In genomic region chr5:42950091-42950465, GRCh38 we compare ENCODE assay signal across 8 cellular contexts.
DNase-seq lines count a peak whose midpoint lies in the region; ATAC-seq, FAIRE-seq and TF ChIP-seq lines count a peak whose summit lies in the region.

No MANE protein-coding gene starts in this region.

- peak overlapping the region; percentile 79 for H3K18ac ChIP-seq in IMR-90 (ENCODE audit: low read depth, low read length)

- H2BK5ac ChIP-seq in IMR-90 (ENCODE audit: low read depth, low read length, poor library complexity, severe bottlenecking) = peak overlapping the region; percentile 92

- dilution Hi-C loops in IMR-90 (cut with HindIII; ENCODE audit: low sequenced_read_pairs, unreplicated experiment) = no loop called here

- peak overlapping the region; percentile 91 for H3K56ac ChIP-seq in IMR-90 (ENCODE audit: extremely low read depth, insufficient read depth, low read length)

- POLR2A ChIA-PET in IMR-90 (lab: Charles Lee; ENCODE audit: unreplicated experiment) (interaction anchor here (0.6 to 1.5 kb wide), 5 partner anchors 11 to 141 kb away, joined by 3 to 13 read pairs (median 5); no protein-coding TSS in a partner anchor), MCF 10A (lab: Yijun Ruan, JAX) (interaction anchor here (0.8 to 3.6 kb wide), 5 partner anchors 19 to 1046 kb away, joined by 3 to 17 read pairs (median 4); partner anchors contain the start of gene RIMOC1)

- DNase-seq in IMR-90 = no peak
- DNase-seq in MCF 10A (ENCODE audit: unreplicated experiment) = no peak
- no peak for DNase-seq in natural killer cell treated with Interleukin-12 subunit alpha and Interleukin-12 subunit beta and Interleukin-15 and Interleukin-18, amount 100 ng/mL, for 72 hours (ENCODE audit: low spot score)
- no peak for DNase-seq in GM12891 (ENCODE audit: insufficient read length, low spot score)
- DNase-seq in kidney glomerular epithelial cell (lab: John Stamatoyannopoulos, UW) = no peak

- BruUV-seq in IMR-90 (replicated peaks; lab: Mats Ljungman, UMichigan) (no TSS peak), MCF 10A (replicated peaks; lab: Mats Ljungman, UMichigan) (TSS peak; percentile 64)

- H3K36me3 Mint-ChIP-seq in MCF 10A (ENCODE audit: insufficient read depth, unreplicated experiment) = peaks cover 4% of the 10 kb centered on the region
- peaks cover under 1% of the 10 kb centered on the region for H3K36me3 Mint-ChIP-seq in natural killer cell treated with Interleukin-12 subunit alpha and Interleukin-12 subunit beta and Interleukin-15 and Interleukin-18, amount 100 ng/mL, for 72 hours

- peaks cover 76% of the 10 kb centered on the region for H3K27me3 ChIP-seq in BLaER1
- no peaks in the 10 kb centered on the region for H3K27me3 ChIP-seq in IMR-90 (ENCODE audit: control insufficient read depth, insufficient read depth, low read length)

- peak overlapping the region; percentile 76 to 79 for H4K8ac ChIP-seq in IMR-90 (ENCODE audit: low read depth in 2 of 2, low read length in 2 of 2)

- H3K36me3 ChIP-seq in BLaER1 (no peaks in the 10 kb centered on the region), IMR-90 (ENCODE audit: control insufficient read depth, insufficient read depth, low read length) (peaks cover 2% of the 10 kb centered on the region; the same call in 1 of the 2 replicates)

- ATAC-seq in IMR-90 (ENCODE audit: low read depth) (no peak), GM21367 (IDR thresholded peaks at IDR 0.05; ENCODE audit: unreplicated experiment) (no peak), GM21737 (IDR thresholded peaks at IDR 0.05; ENCODE audit: unreplicated experiment) (no peak)
- no peak for ATAC-seq in natural killer cell treated with Interleukin-12 subunit alpha and Interleukin-12 subunit beta and Interleukin-15 and Interleukin-18, amount 100 ng/mL, for 72 hours

- H3K4me3 Mint-ChIP-seq in MCF 10A (ENCODE audit: unreplicated experiment) = peak overlapping the region; percentile 47
- peak overlapping the region; percentile 97 for H3K4me3 Mint-ChIP-seq in natural killer cell treated with Interleukin-12 subunit alpha and Interleukin-12 subunit beta and Interleukin-15 and Interleukin-18, amount 100 ng/mL, for 72 hours

- H2BK20ac ChIP-seq in IMR-90 (ENCODE audit: low read depth, low read length) = peak overlapping the region; percentile 67

- H2BK15ac ChIP-seq in IMR-90 (ENCODE audit: low read depth, low read length) = peak overlapping the region; percentile 53; the same call in 2 of the 3 replicates

- H3K4me3 ChIP-seq in BLaER1 (peak overlapping the region; percentile 68; the same call in 1 of the 2 replicates), IMR-90 (ENCODE audit: insufficient read depth, low read depth, low read length) (peak overlapping the region; percentile 28)

- H3K23ac ChIP-seq in IMR-90 (ENCODE audit: low read depth, low read length) = peak overlapping the region; percentile 83

- TF ChIP-seq CTCF in IMR-90 (conservative IDR thresholded peaks at IDR 0.05; ENCODE audit: low read depth, low read length) (no peak), MCF 10A (IDR thresholded peaks at IDR 0.05; ENCODE audit: unreplicated experiment) (no peak)

- in situ Hi-C loops in IMR-90 (cut with MboI; ENCODE audit: low sequenced_read_pairs) = loop anchor here (5.0 kb wide), 1 partner anchor 42 kb away; no protein-coding TSS in a partner anchor

- H3K9ac ChIP-seq in BLaER1 (no peak overlapping the region), IMR-90 (ENCODE audit: low read depth, low read length) (peak overlapping the region; percentile 59)

- H3K9me3 Mint-ChIP-seq in MCF 10A (ENCODE audit: unreplicated experiment) = peaks cover 6% of the 10 kb centered on the region
- no peaks in the 10 kb centered on the region for H3K9me3 Mint-ChIP-seq in natural killer cell treated with Interleukin-12 subunit alpha and Interleukin-12 subunit beta and Interleukin-15 and Interleukin-18, amount 100 ng/mL, for 72 hours

- CTCF ChIA-PET in IMR-90 (lab: Yijun Ruan, JAX) (interaction anchor here (0.5 to 1.4 kb wide), 3 partner anchors 38 to 89 kb away, joined by 3 to 5 read pairs (median 4); no protein-coding TSS in a partner anchor), MCF 10A (lab: Yijun Ruan, JAX) (interaction anchor here (0.6 to 1.0 kb wide), 8 partner anchors 27 to 640 kb away, joined by 3 to 5 read pairs (median 3); no protein-coding TSS in a partner anchor)

- H3K27ac ChIP-seq in BLaER1 = no peak overlapping the region
- H3K27ac ChIP-seq in IMR-90 (ENCODE audit: insufficient read depth, low read length) = peak overlapping the region; percentile 96

- H3K4me2 ChIP-seq in BLaER1 (peak overlapping the region; percentile 97), IMR-90 (ENCODE audit: low read depth, low read length) (peak overlapping the region; percentile 94)

- peak overlapping the region; percentile 46 for H3K14ac ChIP-seq in IMR-90 (replicated peaks; ENCODE audit: low read depth, low read length)

- no peak for FAIRE-seq in GM12891 (lab: Jason Lieb, UNC)

- no peak for TF ChIP-seq RAD21 in IMR-90 (IDR thresholded peaks at IDR 0.05; ENCODE audit: low read length)

- no peak for TF ChIP-seq POLR2A in IMR-90 (IDR thresholded peaks at IDR 0.05; ENCODE audit: low read depth, low read length)
- TF ChIP-seq POLR2A in GM12891 (IDR thresholded peaks at IDR 0.05; ENCODE audit: low read depth, low read length) = no peak

- H2AK9ac ChIP-seq in IMR-90 (replicated peaks; ENCODE audit: low read depth, low read length, poor library complexity) = peak overlapping the region; percentile 35

- intact Hi-C loops in IMR-90 (cut with micrococcal nuclease) (loop anchor here (1.0 to 5.0 kb wide), 5 partner anchors 41 to 562 kb away; partner anchors contain the start of genes ANXA2R and ZNF131), MCF 10A (cut with micrococcal nuclease) (loop anchor here (1.0 to 2.0 kb wide), 5 partner anchors 35 to 155 kb away; no protein-coding TSS in a partner anchor)

- peaks cover 3% of the 10 kb centered on the region for H3K4me1 Mint-ChIP-seq in MCF 10A (ENCODE audit: insufficient read depth, unreplicated experiment)
- H3K4me1 Mint-ChIP-seq in natural killer cell treated with Interleukin-12 subunit alpha and Interleukin-12 subunit beta and Interleukin-15 and Interleukin-18, amount 100 ng/mL, for 72 hours (ENCODE audit: low read depth in 2 of 2) = peaks cover 33 to 38% of the 10 kb centered on the region in 2 donors

- peak overlapping the region; percentile 85 for H4K5ac ChIP-seq in IMR-90 (ENCODE audit: low read depth, low read length)

- H2AK5ac ChIP-seq in IMR-90 (ENCODE audit: low read depth, low read length) = peak overlapping the region; percentile 14; the same call in 1 of the 2 replicates

- no peaks in the 10 kb centered on the region for H3K27me3 Mint-ChIP-seq in MCF 10A (ENCODE audit: insufficient read depth, unreplicated experiment)
- H3K27me3 Mint-ChIP-seq in natural killer cell treated with Interleukin-12 subunit alpha and Interleukin-12 subunit beta and Interleukin-15 and Interleukin-18, amount 100 ng/mL, for 72 hours = no peaks in the 10 kb centered on the region

- WGBS in IMR-90 (ENCODE audit: extremely low coverage in 2 of 2, insufficient read length in 1 of 2), 2 experiments = no CpG with 5 or more reads among the region's 7 CpGs

- H3K27ac Mint-ChIP-seq in MCF 10A (ENCODE audit: low read depth, unreplicated experiment) = peak overlapping the region; percentile 85
- peak overlapping the region; percentile 95 to 98 for H3K27ac Mint-ChIP-seq in natural killer cell treated with Interleukin-12 subunit alpha and Interleukin-12 subunit beta and Interleukin-15 and Interleukin-18, amount 100 ng/mL, for 72 hours

- H3K9me3 ChIP-seq in BLaER1 (peaks cover 11% of the 10 kb centered on the region), IMR-90 (ENCODE audit: control insufficient read depth, insufficient read depth, low read length) (peaks cover 29% of the 10 kb centered on the region)

- peak overlapping the region; percentile 81 for H2BK120ac ChIP-seq in IMR-90 (ENCODE audit: low read depth, low read length)

- H4K20me1 ChIP-seq in BLaER1 (peaks cover 59% of the 10 kb centered on the region), IMR-90 (ENCODE audit: insufficient read depth, low read length) (no peaks in the 10 kb centered on the region)

- H3K4me1 ChIP-seq in BLaER1 = peaks cover 31% of the 10 kb centered on the region
- H3K4me1 ChIP-seq in IMR-90 (ENCODE audit: control insufficient read depth, insufficient read depth, low read length) = peaks cover 4% of the 10 kb centered on the region

- H3K9me1 ChIP-seq in IMR-90 (ENCODE audit: insufficient read depth, low read length) = no peaks in the 10 kb centered on the region

- H3K79me1 ChIP-seq in IMR-90 (ENCODE audit: low read depth in 1 of 2, low read length in 2 of 2) = peaks cover 23 to 31% of the 10 kb centered on the region in 2 experiments

- peak overlapping the region; percentile 65 for H4K91ac ChIP-seq in IMR-90 (ENCODE audit: insufficient read depth, low read depth, low read length)

- H3K4ac ChIP-seq in IMR-90 (ENCODE audit: low read depth, low read length) = peak overlapping the region; percentile 85

- peak overlapping the region; percentile 86 for H2AFZ ChIP-seq in IMR-90 (replicated peaks; ENCODE audit: low read length, poor library complexity)

TF ChIP-seq in IMR-90, 13 proteins besides CTCF, POLR2A, EP300 and RAD21 (continues in another document):
- TF ChIP-seq MXI1 (IDR thresholded peaks at IDR 0.05; ENCODE audit: borderline replicate concordance, low read depth, low read length) (no peak), SMC3 (IDR thresholded peaks at IDR 0.05; ENCODE audit: low read depth, low read length) (no peak), BHLHE40 (IDR thresholded peaks at IDR 0.05; ENCODE audit: low read depth, low read length) (no peak), CEBPB (IDR thresholded peaks at IDR 0.05; ENCODE audit: low read depth, low read length) (no peak), RFX5 (IDR thresholded peaks at IDR 0.05; ENCODE audit: low read depth, low read length) (no peak), CHD1 (IDR thresholded peaks at IDR 0.05; ENCODE audit: low read depth, low read length) (no peak)

TF ChIP-seq in GM12891, 5 proteins besides CTCF, POLR2A, EP300 and RAD21:
- no peak for TF ChIP-seq SPI1 (IDR thresholded peaks at IDR 0.05; ENCODE audit: low read depth, low read length)
- no peak for TF ChIP-seq POU2F2 (IDR thresholded peaks at IDR 0.05; ENCODE audit: low read depth, low read length)
